20 cellular contexts compared by ENCODE assay signal in genomic region chr11:78234006-78234405, GRCh38.
"Had no signal": no experiment of that assay in that cellular context is flagged by ENCODE, and none has a peak within 500 bp of the region (broad histone marks: within the 10 kb centered on the region; RNA-seq: fewer than 3 reads in every experiment).

No MANE protein-coding gene starts in this region.

- H3K27me3 ChIP-seq: esophagus squamous epithelium, right atrium auricular region, suprapubic skin, tibial nerve, upper lobe of right lung, vagina had no signal

- ATAC-seq: effector memory CD8-positive, alpha-beta T cell; lower lobe of right lung; naive thymus-derived CD4-positive, alpha-beta T cell; upper lobe of right lung had no signal

- H3K9me3 Mint-ChIP-seq: dendritic cell treated with granulocyte-macrophage colony-stimulating factor and Interleukin-4, amounts not matched to agents 40 ng/mL and 50 ng/mL, for 4 days; neural crest cell had no signal

- H3K4me3 ChIP-seq: esophagus squamous epithelium, left ventricle myocardium inferior, lower lobe of right lung, right atrium auricular region, suprapubic skin, tibial nerve, upper lobe of right lung, vagina had no signal

- DNase-seq: effector memory CD8-positive, alpha-beta T cell; esophagus squamous epithelium; foreskin fibroblast; immature natural killer cell; left ventricle myocardium inferior; lower lobe of right lung; naive thymus-derived CD4-positive, alpha-beta T cell; small intestine; stimulated activated CD4-positive, alpha-beta T cell treated with anti-CD3 and anti-CD28 coated beads, Interleukin-2, amount 100 ng/mL, for 48 hours; stimulated activated naive CD4-positive, alpha-beta T cell treated with Interleukin-2 at 50 U/mL for 16 hours; upper lobe of right lung had no signal

- H3K4me1 Mint-ChIP-seq: immature natural killer cell, neural crest cell had no signal

- H3K27ac ChIP-seq: epithelial cell of prostate, esophagus squamous epithelium, left ventricle myocardium inferior, lower lobe of right lung, right atrium auricular region, suprapubic skin, tibial nerve, upper lobe of right lung, vagina had no signal

- H3K4me3 Mint-ChIP-seq: dendritic cell treated with granulocyte-macrophage colony-stimulating factor and Interleukin-4, amounts not matched to agents 40 ng/mL and 50 ng/mL, for 4 days; effector memory CD8-positive, alpha-beta T cell; immature natural killer cell; memory B cell; naive thymus-derived CD4-positive, alpha-beta T cell; neural crest cell had no signal

- H3K27ac Mint-ChIP-seq: dendritic cell treated with granulocyte-macrophage colony-stimulating factor and Interleukin-4, amounts not matched to agents 40 ng/mL and 50 ng/mL, for 4 days; effector memory CD8-positive, alpha-beta T cell; immature natural killer cell; memory B cell; naive thymus-derived CD4-positive, alpha-beta T cell had no signal

- H3K9me3 ChIP-seq: esophagus squamous epithelium, left ventricle myocardium inferior, right atrium auricular region, suprapubic skin, tibial nerve, upper lobe of right lung, vagina had no signal

- FAIRE-seq: keratinocyte, small intestine had no signal

- H3K27me3 Mint-ChIP-seq: dendritic cell treated with granulocyte-macrophage colony-stimulating factor and Interleukin-4, amounts not matched to agents 40 ng/mL and 50 ng/mL, for 4 days; memory B cell; naive thymus-derived CD4-positive, alpha-beta T cell had no signal

- H3K36me3 ChIP-seq: esophagus squamous epithelium, left ventricle myocardium inferior, lower lobe of right lung, right atrium auricular region, suprapubic skin, tibial nerve, vagina had no signal
